ENCODE assay signal across 7 cellular contexts in genomic region chr10:125982256-125982948, GRCh38.
A peak's percentile ranks its signal among the peaks of the same experiment; 100 is the strongest.
DNase-seq lines count a peak whose midpoint lies in the region; ATAC-seq lines count a peak whose summit lies in the region.

No MANE protein-coding gene starts in this region.

- ATAC-seq in GM19372 (IDR thresholded peaks at IDR 0.05; ENCODE audit: low read depth, unreplicated experiment) (peak; percentile 61), HG03432 (IDR thresholded peaks at IDR 0.05; ENCODE audit: unreplicated experiment) (peak; percentile 80)

- in situ Hi-C loops in T47D (cut with HindIII; ENCODE audit: low pct_unique_long_range_greater_than_20kb, low sequenced_read_pairs): no loop called here

- no peak overlapping the region for H3K4me3 ChIP-seq in NT2/D1 (ENCODE audit: insufficient read length, low read depth)

- DNase-seq in EH (ENCODE audit: low read depth): peak; percentile 79
- peak; percentile 32 for DNase-seq in NT2/D1 (ENCODE audit: low read depth, low spot score)
- DNase-seq in T47D (ENCODE audit: low read depth in 1 of 2, low spot score in 1 of 2): peak; percentile 11 to 68
- DNase-seq in iPS-NIHi7 (ENCODE audit: extremely low spot score): peak; percentile 53
- DNase-seq in stimulated activated CD8-positive, alpha-beta memory T cell treated with anti-CD3 and anti-CD28 coated beads, Interleukin-12 subunit alpha, Interleukin-12 subunit beta, amount 100 ng/mL, for 1 hour (ENCODE audit: low read depth): peak; percentile 5

- peaks cover 2% of the 10 kb centered on the region for H3K4me1 ChIP-seq in NT2/D1 (ENCODE audit: insufficient read depth, insufficient read length)

- H3K27me3 ChIP-seq in NT2/D1 (ENCODE audit: insufficient read depth, insufficient read length): no peaks in the 10 kb centered on the region

- H3K9ac ChIP-seq in NT2/D1 (ENCODE audit: insufficient read length, low read depth): no peak overlapping the region

- no peaks in the 10 kb centered on the region for H3K36me3 ChIP-seq in NT2/D1 (ENCODE audit: insufficient read depth, insufficient read length, low read length)

- no peaks in the 10 kb centered on the region for H3K9me3 ChIP-seq in NT2/D1 (ENCODE audit: insufficient read depth, low read length)

Comparison
In these comparisons a context has a peak if more than half of its experiments do, and no peak if none do; other contexts are left out.
1. DNase-seq: peak in every context shown above with its lines; median percentile 79 in EH; 53 in iPS-NIHi7; 40 in T47D; 32 in NT2/D1; 5 in stimulated activated CD8-positive, alpha-beta memory T cell treated with anti-CD3 and anti-CD28 coated beads, Interleukin-12 subunit alpha, Interleukin-12 subunit beta, amount 100 ng/mL, for 1 hour.